ENCODE assay signal across 9 cellular contexts in the genomic region with DNA sequence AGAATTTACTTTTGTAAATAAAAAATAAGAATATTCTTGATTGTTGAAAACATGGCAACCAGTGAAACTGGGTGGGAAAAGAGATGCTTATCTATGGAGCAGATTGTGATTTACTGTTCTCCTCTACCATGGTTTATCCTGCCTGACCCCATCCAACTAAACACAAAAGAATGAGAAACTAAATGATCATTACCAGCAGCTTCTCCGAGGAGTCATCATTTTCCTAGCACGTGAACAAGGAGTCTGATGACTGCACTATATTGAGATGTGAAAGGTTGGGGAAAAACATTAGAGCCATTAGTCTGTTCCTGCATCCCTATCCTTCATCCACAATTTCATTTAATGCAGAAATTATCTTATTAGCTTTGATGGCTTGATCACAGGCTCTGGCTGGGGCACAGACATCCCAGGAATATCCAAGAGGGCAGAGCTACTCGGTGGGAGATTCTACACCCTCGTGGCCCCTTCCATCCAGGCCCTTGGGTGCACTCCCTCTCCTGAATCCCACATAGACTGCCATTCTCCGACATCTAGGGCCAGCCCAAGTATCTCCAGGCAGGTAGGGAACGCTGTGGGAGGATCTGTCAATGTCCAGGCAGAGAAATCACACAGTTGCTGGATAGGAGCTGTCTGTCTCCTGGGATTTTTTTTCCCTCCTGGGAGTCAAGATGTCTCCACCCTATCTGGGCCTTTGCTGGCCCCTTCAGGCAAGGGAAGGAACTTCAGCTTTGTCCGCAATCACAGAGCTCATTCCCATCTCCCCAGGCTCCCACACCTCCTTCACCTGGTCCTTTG. TPM values are rescaled to one million over a fixed set of nuclear protein-coding genes. Genes with fewer than 3 reads are reported as not detected.
DNase-seq lines count a peak whose midpoint lies in the region; ATAC-seq and TF ChIP-seq lines count a peak whose summit lies in the region.
"Had no signal": no experiment of that assay in that cellular context is flagged by ENCODE, and none has a peak within 500 bp of the region (broad histone marks: within the 10 kb centered on the region; RNA-seq: fewer than 3 reads in every experiment).

No MANE protein-coding gene starts in this region.

- no peaks in the 10 kb centered on the region for H3K79me2 ChIP-seq in SK-N-SH (ENCODE audit: insufficient read depth)

- TF ChIP-seq CTCF in SK-N-SH (IDR thresholded peaks at IDR 0.05): peak; percentile 76
- peak; percentile 29 to 69 (median 57) for TF ChIP-seq CTCF in prostate gland (IDR thresholded peaks at IDR 0.05)

- H3K9me3 ChIP-seq in SK-N-SH: no peaks in the 10 kb centered on the region
- H3K9me3 ChIP-seq in prostate gland: no peaks in the 10 kb centered on the region

- no peak overlapping the region for H2AFZ ChIP-seq in SK-N-SH (ENCODE audit: low read depth)

- no peak for TF ChIP-seq POLR2A in prostate gland (IDR thresholded peaks at IDR 0.05)

- CTCF ChIA-PET in SK-N-SH (lab: Yijun Ruan, JAX): interaction anchor here (0.6 to 7.0 kb wide), 39 partner anchors 10 to 343 kb away, joined by 3 to 65 read pairs (median 4); no protein-coding TSS in a partner anchor

- POLR2A ChIA-PET in SK-N-SH (lab: Yijun Ruan, JAX): no interaction called here

- no peak for TF ChIP-seq EP300 in SK-N-SH (IDR thresholded peaks at IDR 0.05; ENCODE audit: borderline replicate concordance in 1 of 2, low read depth in 1 of 2, low read length in 1 of 2)

- no peak overlapping the region for H3K9ac ChIP-seq in SK-N-SH

- H3K36me3 ChIP-seq in SK-N-SH (replicated peaks in 1 of 2; ENCODE audit: control insufficient read depth in 1 of 2, insufficient read depth in 2 of 2, low read length in 1 of 2) (no peaks in the 10 kb centered on the region), prostate gland (no peaks in the 10 kb centered on the region)

- 19% methylated on average over 7 of the region's 7 CpGs for WGBS in SK-N-SH (ENCODE audit: low lambda C conversion rate)
- WGBS in prostate gland: 61% methylated on average over 7 of the region's 7 CpGs

- no peaks in the 10 kb centered on the region for H3K9me2 ChIP-seq in SK-N-SH

- intact Hi-C loops in prostate gland (cut with DNase I): loop anchor here (2.0 kb wide), 1 partner anchor 279 kb away; no protein-coding TSS in a partner anchor

- ATAC-seq in HG03457 (IDR thresholded peaks at IDR 0.05; ENCODE audit: unreplicated experiment): no peak

- peak; percentile 35 for DNase-seq in activated CD4-positive, alpha-beta T cell treated with anti-CD3 and anti-CD28 coated beads for 48 hours
- DNase-seq in activated CD4-positive, alpha-beta T cell treated with anti-CD3 and anti-CD28 coated beads, Interleukin-2, amount 50 U/mL, for 1 hour: no peak
- DNase-seq in LoVo (ENCODE audit: low spot score) (peak; percentile 56), SK-N-SH (peak; percentile 73), fibroblast of the conjunctiva (ENCODE audit: low read depth) (peak; percentile 18), prostate gland (ENCODE audit: low spot score) (no peak), NCI-H510A (lab: John Stamatoyannopoulos, UW) (no peak)
- DNase-seq: activated naive CD8-positive, alpha-beta T cell treated with anti-CD3 and anti-CD28 coated beads, Interleukin-2, amount 10 ng/mL, durations not matched to agents 7 days and 5 days had no signal

- no peak overlapping the region for H3K4me3 ChIP-seq in SK-N-SH (ENCODE audit: low read depth in 2 of 2, low read length in 1 of 2)
- H3K4me3 ChIP-seq in prostate gland: no peak overlapping the region

- H3K27me3 ChIP-seq in SK-N-SH (ENCODE audit: insufficient read depth): no peaks in the 10 kb centered on the region
- H3K27me3 ChIP-seq in prostate gland (replicated peaks; ENCODE audit: insufficient read depth): no peaks in the 10 kb centered on the region

- H3F3A ChIP-seq in SK-N-SH (replicated peaks; ENCODE audit: insufficient read depth): no peaks in the 10 kb centered on the region

- H3K4me1 ChIP-seq in SK-N-SH (ENCODE audit: control insufficient read depth in 1 of 2, insufficient read depth in 2 of 2, low read depth in 1 of 2, low read length in 1 of 2) (peaks cover 0 to 2% of the 10 kb centered on the region in 2 experiments; a peak in 1 of 4 replicates), prostate gland (replicated peaks) (no peaks in the 10 kb centered on the region)

- H3K4me2 ChIP-seq in SK-N-SH: no peak overlapping the region

- peak; percentile 82 for TF ChIP-seq RAD21 in SK-N-SH (IDR thresholded peaks at IDR 0.05; ENCODE audit: low read length)

- H4K20me1 ChIP-seq in SK-N-SH (ENCODE audit: insufficient read depth): no peaks in the 10 kb centered on the region

- H3K27ac ChIP-seq in SK-N-SH (ENCODE audit: low read depth in 2 of 2, low read length in 1 of 2): no peak overlapping the region
- H3K27ac ChIP-seq in prostate gland: no peak overlapping the region

TF ChIP-seq in SK-N-SH, 30 proteins besides CTCF, POLR2A, EP300 and RAD21:
- TF ChIP-seq FOXM1 (IDR thresholded peaks at IDR 0.05; ENCODE audit: low read depth): no peak
- TF ChIP-seq NFIC (IDR thresholded peaks at IDR 0.05; ENCODE audit: borderline replicate concordance): no peak
- TF ChIP-seq FOSL2 (IDR thresholded peaks at IDR 0.05; ENCODE audit: borderline replicate concordance, low read depth): no peak
- TF ChIP-seq RCOR1 (IDR thresholded peaks at IDR 0.05; ENCODE audit: low read length): no peak
- no peak for TF ChIP-seq CHD2 (IDR thresholded peaks at IDR 0.05; ENCODE audit: low read length, partially characterized antibody)
- peak; percentile 57 for TF ChIP-seq SMC3 (IDR thresholded peaks at IDR 0.05; ENCODE audit: low read depth, low read length)
- TF ChIP-seq, protein P1, sequence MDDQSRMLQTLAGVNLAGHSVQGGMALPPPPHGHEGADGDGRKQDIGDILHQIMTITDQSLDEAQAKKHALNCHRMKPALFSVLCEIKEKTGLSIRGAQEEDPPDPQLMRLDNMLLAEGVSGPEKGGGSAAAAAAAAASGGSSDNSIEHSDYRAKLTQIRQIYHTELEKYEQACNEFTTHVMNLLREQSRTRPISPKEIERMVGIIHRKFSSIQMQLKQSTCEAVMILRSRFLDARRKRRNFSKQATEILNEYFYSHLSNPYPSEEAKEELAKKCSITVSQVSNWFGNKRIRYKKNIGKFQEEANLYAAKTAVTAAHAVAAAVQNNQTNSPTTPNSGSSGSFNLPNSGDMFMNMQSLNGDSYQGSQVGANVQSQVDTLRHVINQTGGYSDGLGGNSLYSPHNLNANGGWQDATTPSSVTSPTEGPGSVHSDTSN (IDR thresholded peaks at IDR 0.05): no peak

RNA-seq across cellular contexts. Expression of a gene that starts 43.3 kb away (rescaled TPM):
- polyA plus RNA-seq in SK-N-SH (2012; rRNA removed): 42.3 and 50.5 TPM in 2 replicates
- 42.3 and 44.4 TPM in 2 replicates for polyA plus RNA-seq in SK-N-SH (2012; cell fraction: cytosol; rRNA removed)
- 25.7 and 35.3 TPM in 2 replicates for polyA plus RNA-seq in SK-N-SH (2012; cell fraction: nucleus; rRNA removed)
- 10 to 100 TPM; 37.0 to 40.6 TPM for total RNA-seq in prostate gland

Comparison
In these comparisons a context has a peak if more than half of its experiments do, and no peak if none do; other contexts are left out.
1. DNase-seq: peak in activated CD4-positive, alpha-beta T cell treated with anti-CD3 and anti-CD28 coated beads for 48 hours (single experiment), LoVo (single experiment), SK-N-SH (single experiment) and fibroblast of the conjunctiva (single experiment); none in activated CD4-positive, alpha-beta T cell treated with anti-CD3 and anti-CD28 coated beads, Interleukin-2, amount 50 U/mL, for 1 hour (single experiment), prostate gland (single experiment) and NCI-H510A (single experiment).